Comparison of ENCODE assay signal across 9 cellular contexts in genomic region chr16:27431773-27432599, GRCh38. TPM values are rescaled to one million over a fixed set of nuclear protein-coding genes. Genes with fewer than 3 reads are reported as not detected.
DNase-seq lines count a peak whose midpoint lies in the region; ATAC-seq and TF ChIP-seq lines count a peak whose summit lies in the region.
"Had no signal": no experiment of that assay in that cellular context is flagged by ENCODE, and none has a peak within 500 bp of the region (broad histone marks: within the 10 kb centered on the region; RNA-seq: fewer than 3 reads in every experiment).

No MANE protein-coding gene starts in this region.

- H3K27ac ChIP-seq in CD8-positive, alpha-beta memory T cell (ENCODE audit: low read depth, low read length) = no peak overlapping the region
- no peak overlapping the region for H3K27ac ChIP-seq in HUES6 (ENCODE audit: low read depth, low read length)
- H3K27ac ChIP-seq in testis = no peak overlapping the region
- H3K27ac ChIP-seq: thoracic aorta had no signal

- POLR2A ChIA-PET in CD8-positive, alpha-beta memory T cell (lab: Charles Lee) = no interaction called here
- POLR2A ChIA-PET in naive thymus-derived CD8-positive, alpha-beta T cell (lab: Charles Lee) = interaction anchor here (1.0 to 1.4 kb wide), 3 partner anchors 9 to 64 kb away, joined by 3 to 5 read pairs (median 5); partner anchors contain the start of gene IL21R

- peaks cover 21 to 48% (median 26%) of the 10 kb centered on the region in 3 donors for H3K4me1 Mint-ChIP-seq in CD8-positive, alpha-beta memory T cell
- H3K4me1 Mint-ChIP-seq in activated naive CD8-positive, alpha-beta T cell treated with anti-CD3 and anti-CD28 coated beads, Interleukin-2, amount 50 U/mL, for 24 hours = peaks cover 53% of the 10 kb centered on the region
- peaks cover 20 to 60% (median 42%) of the 10 kb centered on the region in 4 donors for H3K4me1 Mint-ChIP-seq in naive thymus-derived CD8-positive, alpha-beta T cell

- peak overlapping the region in 7 of 8 donors; percentile 4 to 85 (median 70) for H3K27ac Mint-ChIP-seq in CD8-positive, alpha-beta memory T cell
- peak overlapping the region; percentile 80 for H3K27ac Mint-ChIP-seq in activated naive CD8-positive, alpha-beta T cell treated with anti-CD3 and anti-CD28 coated beads, Interleukin-2, amount 50 U/mL, for 24 hours
- peak overlapping the region in 8 of 10 donors; percentile 23 to 84 (median 60) for H3K27ac Mint-ChIP-seq in naive thymus-derived CD8-positive, alpha-beta T cell

- H3K27me3 ChIP-seq in CD8-positive, alpha-beta memory T cell (ENCODE audit: insufficient read depth, low read length, poor library complexity, severe bottlenecking) = no peaks in the 10 kb centered on the region
- H3K27me3 ChIP-seq in HUES6 (ENCODE audit: control insufficient read depth, insufficient read depth, low read length) (no peaks in the 10 kb centered on the region), testis (no peaks in the 10 kb centered on the region)

- CTCF ChIA-PET in CD8-positive, alpha-beta memory T cell (lab: Charles Lee) = interaction anchor here (1.5 kb wide), 1 partner anchor 25 kb away, joined by 3 read pairs; no protein-coding TSS in a partner anchor

- peaks cover 4 to 77% (median 9%) of the 10 kb centered on the region in 3 donors for H3K36me3 Mint-ChIP-seq in CD8-positive, alpha-beta memory T cell
- peaks cover 76% of the 10 kb centered on the region for H3K36me3 Mint-ChIP-seq in activated naive CD8-positive, alpha-beta T cell treated with anti-CD3 and anti-CD28 coated beads, Interleukin-2, amount 50 U/mL, for 24 hours (ENCODE audit: low read depth)
- H3K36me3 Mint-ChIP-seq in naive thymus-derived CD8-positive, alpha-beta T cell = peaks cover 3 to 66% (median 11%) of the 10 kb centered on the region in 3 donors

- H3K9me3 ChIP-seq in CD8-positive, alpha-beta memory T cell (ENCODE audit: low read length) = no peaks in the 10 kb centered on the region
- no peaks in the 10 kb centered on the region for H3K9me3 ChIP-seq in HUES6 (ENCODE audit: control insufficient read depth, insufficient read depth, low read depth, low read length)
- no peaks in the 10 kb centered on the region for H3K9me3 ChIP-seq in testis
- H3K9me3 ChIP-seq: thoracic aorta had no signal

- no peaks in the 10 kb centered on the region for H3K27me3 Mint-ChIP-seq in CD8-positive, alpha-beta memory T cell
- no peaks in the 10 kb centered on the region for H3K27me3 Mint-ChIP-seq in activated naive CD8-positive, alpha-beta T cell treated with anti-CD3 and anti-CD28 coated beads, Interleukin-2, amount 50 U/mL, for 24 hours
- H3K27me3 Mint-ChIP-seq in naive thymus-derived CD8-positive, alpha-beta T cell = no peaks in the 10 kb centered on the region

- H3K9me3 Mint-ChIP-seq in CD8-positive, alpha-beta memory T cell = no peaks in the 10 kb centered on the region
- H3K9me3 Mint-ChIP-seq in activated naive CD8-positive, alpha-beta T cell treated with anti-CD3 and anti-CD28 coated beads, Interleukin-2, amount 50 U/mL, for 24 hours = no peaks in the 10 kb centered on the region
- H3K9me3 Mint-ChIP-seq in naive thymus-derived CD8-positive, alpha-beta T cell = no peaks in the 10 kb centered on the region

- intact Hi-C loops in testis (cut with DNase I; ENCODE audit: low total_unique reads) = no loop called here

- H3K9ac ChIP-seq in HUES6 (ENCODE audit: low read length) = peak overlapping the region; percentile 13

- no peak for TF ChIP-seq CTCF in testis (IDR thresholded peaks at IDR 0.05)

- WGBS in testis, 2 donors = 73 to 76% methylated on average over 15 of the region's 15 CpGs

- DNase-seq in CD8-positive, alpha-beta memory T cell = peak in 1 of 5 donors; percentile 27
- DNase-seq in activated naive CD8-positive, alpha-beta T cell treated with anti-CD3 and anti-CD28 coated beads, Interleukin-2, amount 50 U/mL, for 24 hours = no peak
- no peak for DNase-seq in naive thymus-derived CD8-positive, alpha-beta T cell
- DNase-seq in NCI-H146 (lab: John Stamatoyannopoulos, UW) (no peak), NCI-H524 (lab: John Stamatoyannopoulos, UW) (no peak), testis (no peak)
- DNase-seq in effector CD4-positive, alpha-beta T cell = no peak

- no peak overlapping the region for H3K4me3 Mint-ChIP-seq in CD8-positive, alpha-beta memory T cell
- H3K4me3 Mint-ChIP-seq in activated naive CD8-positive, alpha-beta T cell treated with anti-CD3 and anti-CD28 coated beads, Interleukin-2, amount 50 U/mL, for 24 hours = no peak overlapping the region
- peak overlapping the region in 2 of 10 donors; percentile 16 to 37 for H3K4me3 Mint-ChIP-seq in naive thymus-derived CD8-positive, alpha-beta T cell

- no peak overlapping the region for H3K4me3 ChIP-seq in CD8-positive, alpha-beta memory T cell (ENCODE audit: low read length)
- H3K4me3 ChIP-seq in HUES6 (ENCODE audit: low read depth, low read length) (no peak overlapping the region), testis (no peak overlapping the region)
- H3K4me3 ChIP-seq: thoracic aorta had no signal

- H3K4me1 ChIP-seq in CD8-positive, alpha-beta memory T cell (ENCODE audit: insufficient read depth, low read length) = peaks cover 14% of the 10 kb centered on the region
- H3K4me1 ChIP-seq in HUES6 (ENCODE audit: control insufficient read depth, insufficient read depth, low read length) = no peaks in the 10 kb centered on the region; the same call in 1 of the 2 replicates
- no peaks in the 10 kb centered on the region for H3K4me1 ChIP-seq in testis

- ATAC-seq in activated naive CD8-positive, alpha-beta T cell treated with anti-CD3 and anti-CD28 coated beads, Interleukin-2, amount 50 U/mL, for 24 hours = peak; percentile 38
- ATAC-seq in naive thymus-derived CD8-positive, alpha-beta T cell = no peak

- no peak for TF ChIP-seq POLR2A in testis (IDR thresholded peaks at IDR 0.05)

- H3K36me3 ChIP-seq in CD8-positive, alpha-beta memory T cell (ENCODE audit: insufficient read depth, low read length) = peaks cover 48% of the 10 kb centered on the region
- H3K36me3 ChIP-seq in HUES6 (ENCODE audit: control insufficient read depth, insufficient read depth, low read length) (no peaks in the 10 kb centered on the region), testis (ENCODE audit: low read depth, missing control alignments) (no peaks in the 10 kb centered on the region)
- H3K36me3 ChIP-seq: thoracic aorta had no signal

RNA-seq across cellular contexts. Expression of gene IL21R, which starts 30.0 kb away (rescaled TPM):
- total RNA-seq in CD8-positive, alpha-beta memory T cell = 10 to 100 TPM; 80.5 to 84.5 TPM
- polyA plus RNA-seq in CD8-positive, alpha-beta memory T cell = 53.7 TPM
- 10 to 100 TPM; 29.3 to 29.4 TPM for total RNA-seq in naive thymus-derived CD8-positive, alpha-beta T cell
- polyA plus RNA-seq in naive thymus-derived CD8-positive, alpha-beta T cell = 10 to 100 TPM; 26.5 to 47.1 (median 33.9) TPM
- total RNA-seq in testis = under 1 TPM; 0.31 to 0.87 TPM
- polyA plus RNA-seq in testis (ENCODE audit: insufficient read depth, low read depth, low replicate concordance) = 2.3 TPM

Comparison
In these comparisons a context has a peak if more than half of its experiments do, and no peak if none do; other contexts are left out.
1. RNA of gene IL21R, which starts 30.0 kb away (total RNA-seq): 80.5 to 84.5 TPM in CD8-positive, alpha-beta memory T cell and 29.3 to 29.4 TPM in naive thymus-derived CD8-positive, alpha-beta T cell; 0.31 to 0.87 TPM in testis; every median in the first group is over 10 times any median in the second.
2. Peak in every context shown above with its lines, with median percentiles within 50 percentile points of each other: H3K27ac Mint-ChIP-seq.